ENCODE assay signal across 29 cellular contexts in the genomic region with DNA sequence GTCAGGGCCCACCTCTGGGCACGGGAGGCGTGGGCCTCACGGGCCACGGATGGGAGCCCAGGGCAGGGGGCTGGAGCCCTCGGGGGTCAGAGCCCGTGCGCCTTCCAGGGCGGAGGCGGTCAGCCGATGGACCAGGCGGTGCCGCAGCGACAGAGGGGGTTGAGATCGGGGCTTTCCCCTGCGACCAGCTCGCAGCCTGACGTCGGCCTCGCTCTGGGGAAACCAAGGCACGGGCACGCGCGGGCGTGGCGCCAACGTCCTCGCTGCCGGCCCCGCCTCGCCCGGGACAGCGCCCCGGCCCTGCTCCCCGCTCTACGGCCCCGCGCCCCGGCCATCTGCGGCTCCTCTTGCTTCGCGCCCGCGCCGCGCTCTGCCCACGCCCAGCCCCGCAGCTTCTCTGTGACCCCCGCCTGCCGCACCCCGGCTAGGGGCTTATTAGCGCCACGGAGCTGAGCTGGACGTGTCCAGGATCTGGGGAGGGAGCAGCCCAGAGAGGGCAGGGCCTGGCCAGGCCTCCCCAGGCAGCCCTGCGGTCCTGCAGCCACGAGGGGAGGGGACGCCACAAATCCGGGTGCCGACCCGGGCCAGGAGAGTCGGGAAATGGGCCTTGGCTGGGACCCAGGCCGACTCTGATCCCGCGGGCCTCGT. TPM values are rescaled to one million over a fixed set of nuclear protein-coding genes. Genes with fewer than 3 reads are reported as not detected.
DNase-seq lines count a peak whose midpoint lies in the region; FAIRE-seq and TF ChIP-seq lines count a peak whose summit lies in the region.
"Had no signal": no experiment of that assay in that cellular context is flagged by ENCODE, and none has a peak within 500 bp of the region (broad histone marks: within the 10 kb centered on the region; RNA-seq: fewer than 3 reads in every experiment).

No MANE protein-coding gene starts in this region.

- no peaks in the 10 kb centered on the region for H3K36me3 ChIP-seq in SJSA1
- no peaks in the 10 kb centered on the region for H3K36me3 ChIP-seq in left ventricle myocardium inferior
- no peaks in the 10 kb centered on the region for H3K36me3 ChIP-seq in spleen
- H3K36me3 ChIP-seq: SJCRH30, uterus had no signal

- H3K27ac ChIP-seq in SJSA1 (peak overlapping the region; percentile 45), left ventricle myocardium inferior (replicated peaks) (no peak overlapping the region), spleen (peak overlapping the region in 5 of 8 donors; percentile 29 to 65 (median 48))
- H3K27ac ChIP-seq: body of pancreas, dorsolateral prefrontal cortex, PC-9, SJCRH30, uterus had no signal

- no peak for FAIRE-seq in RCC 7860 (lab: Jason Lieb, UNC)
- FAIRE-seq: small intestine had no signal

- no peak overlapping the region for H3K4me3 ChIP-seq in SJSA1
- peak overlapping the region; percentile 19 for H3K4me3 ChIP-seq in left ventricle myocardium inferior
- no peak overlapping the region for H3K4me3 ChIP-seq in spleen
- H3K4me3 ChIP-seq: body of pancreas, PC-9, SJCRH30, uterus had no signal

- no peak for TF ChIP-seq POLR2A in spleen (IDR thresholded peaks at IDR 0.05)

- H3K4me1 ChIP-seq in SJSA1 (replicated peaks) (peaks cover 27% of the 10 kb centered on the region), left ventricle myocardium inferior (peaks cover 7% of the 10 kb centered on the region), spleen (peaks cover 0 to 5% (median 0%) of the 10 kb centered on the region in 6 donors)
- H3K4me1 ChIP-seq: body of pancreas, uterus had no signal

- DNase-seq in SJSA1 (ENCODE audit: low read depth in 1 of 2, low spot score in 2 of 2) (peak in 1 of 2 experiments; percentile 49), left ventricle myocardium inferior (no peak), spleen (no peak), GM03348 (ENCODE audit: low spot score) (no peak), RCC 7860 (ENCODE audit: low spot score) (no peak), SHP77 treated with DMSO at 0.1 percent for 48 hours (lab: John Stamatoyannopoulos, UW) (no peak)
- DNase-seq: activated CD4-positive, CD25-positive, alpha-beta regulatory T cell; activated CD8-positive, alpha-beta memory T cell treated with anti-CD3 and anti-CD28 coated beads, Interleukin-2, amount 10 ng/mL, durations not matched to agents 7 days and 5 days; activated naive CD4-positive, alpha-beta T cell; activated T-cell treated with anti-CD3 and anti-CD28 coated beads, Interleukin-2, amount 50 U/mL, for 48 hours; body of pancreas; C1 segment of cervical spinal cord; Caco-2; cerebellar nuclear complex; DMS79; dorsolateral prefrontal cortex; GDM1; hypothalamus; naive thymus-derived CD4-positive, alpha-beta T cell; NCI-H1092 treated with DMSO at 0.1 percent for 48 hours; NCI-H187 treated with DMSO at 0.1 percent for 48 hours; NCI-H2171 treated with DMSO at 0.1 percent for 48 hours; NCI-H524; PC-9; small intestine; stimulated activated CD4-positive, alpha-beta T cell treated with anti-CD3 and anti-CD28 coated beads, Interleukin-1b, Interleukin-23, amount 100 ng/mL, for 48 hours; T-cell; uterus had no signal

- WGBS in spleen, 5 donors: 72 to 89% (median 75%) methylated on average over 38 to 64 of the region's 64 CpGs

- TF ChIP-seq CTCF in left ventricle myocardium inferior (IDR thresholded peaks at IDR 0.05; ENCODE audit: borderline replicate concordance) (no peak), spleen (IDR thresholded peaks at IDR 0.05 in 8 of 11, conservative IDR thresholded peaks at IDR 0.05 in 3 of 11) (no peak)

- H3K27me3 ChIP-seq in SJSA1 (replicated peaks) (no peaks in the 10 kb centered on the region), left ventricle myocardium inferior (ENCODE audit: low read depth) (peaks cover 13% of the 10 kb centered on the region), spleen (replicated peaks in 1 of 7) (peaks cover 0 to 9% (median 0%) of the 10 kb centered on the region in 7 donors)
- H3K27me3 ChIP-seq: body of pancreas, SJCRH30, uterus had no signal

- H3K9me3 ChIP-seq in SJSA1 (replicated peaks): 0 out of 2 replicates have a peak, but pooled peaks cover 2% of the 10 kb centered on the region
- no peaks in the 10 kb centered on the region for H3K9me3 ChIP-seq in left ventricle myocardium inferior (replicated peaks)
- H3K9me3 ChIP-seq in spleen: no peaks in the 10 kb centered on the region
- H3K9me3 ChIP-seq: body of pancreas, Caco-2, SJCRH30, uterus had no signal

- intact Hi-C loops in left ventricle myocardium inferior (cut with micrococcal nuclease) (no loop called here), spleen (cut with DNase I; ENCODE audit: low total_unique reads) (no loop called here)

RNA-seq across cellular contexts. Expression of gene ACTG1, which starts 13.5 kb away (rescaled TPM):
- total RNA-seq in SJSA1 (2014; rRNA removed; shearing (Covaris generic)): 9,784 and 9,807 TPM in 2 replicates
- 342 TPM for total RNA-seq in left ventricle myocardium inferior
- 1,000 to 10,000 TPM; 1,726 to 6,270 (median 2,803) TPM for total RNA-seq in spleen
- 1,000 to 10,000 TPM; 1,119 to 1,902 (median 1,793) TPM for polyA plus RNA-seq in spleen

RNA-seq across cellular contexts. Expression of gene FSCN2, which starts 29.1 kb away (rescaled TPM):
- total RNA-seq in SJSA1 (2014; rRNA removed; shearing (Covaris generic)): 0.61 and 1.4 TPM in 2 replicates
- total RNA-seq in left ventricle myocardium inferior (0.38 TPM), spleen (1 to 10 TPM; 1.2 to 4.0 (median 2.8) TPM)
- 1 to 10 TPM in 1 of 3 donors, under 1 TPM in 2; 0.41 to 2.6 (median 0.76) TPM for polyA plus RNA-seq in spleen
- polyA plus RNA-seq: naive thymus-derived CD4-positive, alpha-beta T cell had no signal

RNA-seq across cellular contexts. Expression of gene FAAP100, which starts 53.1 kb away (rescaled TPM):
- 26.0 and 28.1 TPM in 2 replicates for total RNA-seq in SJSA1 (2014; rRNA removed; shearing (Covaris generic))
- 15.9 TPM for total RNA-seq in left ventricle myocardium inferior
- total RNA-seq in spleen: 10 to 100 TPM; 36.8 to 59.2 (median 50.2) TPM
- polyA plus RNA-seq in spleen: 10 to 100 TPM; 32.2 to 77.2 (median 52.0) TPM
